ENCODE assay signal across 27 cellular contexts in the genomic region with DNA sequence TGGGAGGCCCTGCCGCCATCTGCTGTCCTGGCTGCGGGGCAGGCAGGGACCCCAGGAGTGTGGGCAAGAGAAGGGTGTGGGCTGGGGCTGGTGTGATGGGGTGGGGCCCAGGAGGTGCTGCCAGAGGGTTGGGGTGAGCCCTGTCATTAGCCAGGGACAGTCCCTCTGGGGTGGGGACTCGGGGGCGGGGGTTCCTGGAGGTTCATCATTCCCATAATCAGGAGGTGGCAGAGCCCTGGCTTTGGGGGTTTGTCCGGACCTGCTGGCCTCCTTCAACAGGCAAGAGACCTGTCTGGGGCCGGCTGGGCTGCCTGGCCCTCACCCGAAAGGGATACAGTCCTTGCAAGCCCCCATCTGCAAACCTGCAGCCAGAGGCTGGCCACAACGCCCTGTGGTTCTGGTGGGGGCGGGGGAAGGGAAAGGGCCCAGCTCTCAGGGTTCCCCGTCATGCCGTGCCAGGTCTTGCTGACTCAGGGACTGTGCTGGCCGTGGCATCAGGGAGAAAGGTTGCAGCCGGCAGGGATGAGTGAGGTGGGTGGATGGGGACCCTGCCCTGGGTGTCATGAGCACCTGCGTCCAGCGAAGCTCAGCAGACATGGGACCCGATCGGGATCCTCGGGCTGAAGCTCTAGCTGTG.
A peak's percentile ranks its signal among the peaks of the same experiment; 100 is the strongest.
DNase-seq lines count a peak whose midpoint lies in the region; ATAC-seq and TF ChIP-seq lines count a peak whose summit lies in the region.
"Had no signal": no experiment of that assay in that cellular context is flagged by ENCODE, and none has a peak within 500 bp of the region (broad histone marks: within the 10 kb centered on the region; RNA-seq: fewer than 3 reads in every experiment).

No MANE protein-coding gene starts in this region.

- intact Hi-C loops in lower lobe of right lung (cut with DNase I) (no loop called here), stomach (cut with DNase I; ENCODE audit: low total_unique reads) (no loop called here)

- TF ChIP-seq EP300 in stomach (IDR thresholded peaks at IDR 0.05): no peak

- no peak overlapping the region for H3K4me3 Mint-ChIP-seq in WTC11
- H3K4me3 Mint-ChIP-seq: activated CD4-positive, alpha-beta T cell treated with anti-CD3 and anti-CD28 coated beads for 36 hours; nephron progenitor cell; T-helper 1 cell treated with Interleukin-12 subunit alpha and Interleukin-12 subunit beta and Interleukin-4 antibody, amounts not matched to agents 30 μg/mL and 1 μg/mL, for 36 hours had no signal

- H3K36me3 Mint-ChIP-seq in WTC11: peaks cover 2% of the 10 kb centered on the region; the same call in 1 of the 2 replicates

- POLR2A ChIA-PET in WTC11 (lab: Charles Lee): no interaction called here

- ATAC-seq in lower lobe of right lung (no peak), WTC11 (no peak)
- ATAC-seq: activated CD4-positive, alpha-beta T cell treated with anti-CD3 and anti-CD28 coated beads for 36 hours; HCT116; heart left ventricle; left lung; psoas muscle had no signal

- CTCF ChIA-PET in WTC11 (lab: Charles Lee): interaction anchor here (0.7 to 1.9 kb wide), 3 partner anchors 9 to 39 kb away, joined by 3 to 6 read pairs (median 4); no protein-coding TSS in a partner anchor

- peaks cover 2% of the 10 kb centered on the region; the same call in 1 of the 2 replicates for H3K27me3 Mint-ChIP-seq in WTC11 (ENCODE audit: low read depth)

- no peak for TF ChIP-seq POLR2A in stomach (IDR thresholded peaks at IDR 0.05)

- peaks cover 8% of the 10 kb centered on the region for H3K9me3 Mint-ChIP-seq in WTC11
- H3K9me3 Mint-ChIP-seq: T-helper 1 cell treated with Interleukin-12 subunit alpha and Interleukin-12 subunit beta and Interleukin-4 antibody, amounts not matched to agents 30 μg/mL and 1 μg/mL, for 36 hours had no signal

- no peaks in the 10 kb centered on the region for H3K4me1 ChIP-seq in lower lobe of right lung
- no peaks in the 10 kb centered on the region for H3K4me1 ChIP-seq in stomach
- H3K4me1 ChIP-seq: heart left ventricle, left lung, psoas muscle had no signal

- TF ChIP-seq CTCF in lower lobe of right lung (IDR thresholded peaks at IDR 0.05): no peak
- no peak for TF ChIP-seq CTCF in stomach (IDR thresholded peaks at IDR 0.05)
- no peak for TF ChIP-seq CTCF in WTC11 (IDR thresholded peaks at IDR 0.05)

- peak; percentile 45 for DNase-seq in activated effector memory CD4-positive, alpha-beta T cell treated with anti-CD3 and anti-CD28 coated beads, Interleukin-2, amount 50 U/mL, for 16 hours
- DNase-seq in activated effector memory CD4-positive, alpha-beta T cell treated with Interleukin-2 at 50 U/mL for 16 hours: no peak
- peak; percentile 7 for DNase-seq in NCI-H226
- DNase-seq in lower lobe of right lung: peak; percentile 33
- DNase-seq in stomach: peak; percentile 20
- no peak for DNase-seq in WTC11 (ENCODE audit: low spot score)
- no peak for DNase-seq in NCI-H1105 treated with DMSO at 0.1 percent for 48 hours (lab: John Stamatoyannopoulos, UW)
- DNase-seq in NK-92 (lab: John Stamatoyannopoulos, UW; ENCODE audit: unreplicated experiment): no peak
- DNase-seq: ACHN; activated CD4-positive, alpha-beta T cell treated with anti-CD3 and anti-CD28 coated beads for 36 hours; activated gamma-delta T cell; cerebellar nuclear complex; COR-L47; DMS79; effector CD4-positive, alpha-beta T cell; foreskin fibroblast; Karpas-422; midbrain; NCI-H187 treated with DMSO at 0.1 percent for 48 hours; nephron progenitor cell; psoas muscle; substantia nigra had no signal

- H3K27ac ChIP-seq in lower lobe of right lung (no peak overlapping the region), stomach (no peak overlapping the region)
- H3K27ac ChIP-seq: BLaER1, heart left ventricle, left lung, psoas muscle had no signal

- H3K4me3 ChIP-seq in lower lobe of right lung: no peak overlapping the region
- H3K4me3 ChIP-seq in stomach: no peak overlapping the region
- H3K4me3 ChIP-seq: BLaER1, heart left ventricle, left lung, psoas muscle had no signal

- H3K4me1 Mint-ChIP-seq in WTC11: no peaks in the 10 kb centered on the region
- H3K4me1 Mint-ChIP-seq: activated CD4-positive, alpha-beta T cell treated with anti-CD3 and anti-CD28 coated beads for 36 hours had no signal

- H3K27ac Mint-ChIP-seq in WTC11: no peak overlapping the region
- H3K27ac Mint-ChIP-seq: activated CD4-positive, alpha-beta T cell treated with anti-CD3 and anti-CD28 coated beads for 36 hours; nephron progenitor cell; T-helper 1 cell treated with Interleukin-12 subunit alpha and Interleukin-12 subunit beta and Interleukin-4 antibody, amounts not matched to agents 30 μg/mL and 1 μg/mL, for 36 hours had no signal

- H3K9me3 ChIP-seq in lower lobe of right lung (no peaks in the 10 kb centered on the region), stomach (peaks cover 0 to 1% (median 0%) of the 10 kb centered on the region in 4 donors)
- H3K9me3 ChIP-seq: left lung, psoas muscle had no signal

- 76 to 83% (median 81%) methylated on average over 15 to 18 of the region's 18 CpGs for WGBS in stomach, 5 donors

- H3K36me3 ChIP-seq in lower lobe of right lung: no peaks in the 10 kb centered on the region
- H3K36me3 ChIP-seq in stomach: no peaks in the 10 kb centered on the region
- H3K36me3 ChIP-seq: BLaER1, heart left ventricle, left lung had no signal

- peaks cover 33% of the 10 kb centered on the region for H3K27me3 ChIP-seq in lower lobe of right lung (ENCODE audit: low read depth)
- H3K27me3 ChIP-seq in stomach: peaks cover 0 to 51% (median 3%) of the 10 kb centered on the region in 3 donors
- H3K27me3 ChIP-seq: BLaER1 had no signal

TF ChIP-seq in WTC11, 78 proteins besides CTCF, POLR2A, EP300 and RAD21:
- no peak for TF ChIP-seq E2F4 (CRISPR knock-in tag; IDR thresholded peaks at IDR 0.05; ENCODE audit: borderline replicate concordance, low read depth)
- no peak for TF ChIP-seq NFATC4 (CRISPR knock-in tag; IDR thresholded peaks at IDR 0.05)
- TF ChIP-seq NR1H2 (CRISPR knock-in tag; IDR thresholded peaks at IDR 0.05): no peak
- no peak for TF ChIP-seq ERG (CRISPR knock-in tag; IDR thresholded peaks at IDR 0.05)
- no peak for TF ChIP-seq TCF7 (CRISPR knock-in tag; IDR thresholded peaks at IDR 0.05; ENCODE audit: low read depth)
- no peak for TF ChIP-seq ZNF219 (CRISPR knock-in tag; IDR thresholded peaks at IDR 0.05; ENCODE audit: borderline replicate concordance)
- TF ChIP-seq, protein P1, sequence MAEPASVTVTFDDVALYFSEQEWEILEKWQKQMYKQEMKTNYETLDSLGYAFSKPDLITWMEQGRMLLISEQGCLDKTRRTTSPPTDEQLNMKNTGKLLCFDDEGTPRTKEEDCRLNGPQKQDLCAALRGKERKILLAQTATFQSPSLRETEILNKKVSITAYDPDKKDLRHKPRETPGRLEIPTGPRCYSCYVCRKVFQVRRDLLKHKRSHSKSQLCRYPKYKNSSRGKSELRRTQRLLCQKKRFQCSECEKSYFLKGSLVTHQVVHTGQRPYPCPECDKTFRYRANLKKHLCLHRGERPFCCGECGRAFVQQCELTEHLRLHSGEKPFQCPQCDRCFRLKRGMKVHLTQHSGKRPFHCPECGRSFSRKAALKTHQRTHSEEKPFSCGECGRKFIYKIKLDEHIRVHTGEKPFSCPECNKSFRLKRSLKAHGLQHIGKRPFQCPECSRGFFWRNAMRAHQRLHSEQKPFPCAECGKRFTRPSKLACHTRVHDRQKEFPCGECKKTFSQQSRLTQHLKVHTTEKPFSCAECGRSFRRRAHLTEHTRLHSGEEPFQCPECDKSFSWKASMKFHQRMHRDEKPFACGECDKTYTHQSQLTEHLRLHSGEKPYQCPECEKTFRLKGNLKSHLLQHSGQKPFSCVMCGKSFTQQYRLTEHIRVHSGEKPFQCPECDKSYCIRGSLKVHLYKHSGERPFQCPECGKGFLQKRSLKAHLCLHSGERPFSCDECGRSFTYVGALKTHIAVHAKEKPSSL (CRISPR knock-in tag; conservative IDR thresholded peaks at IDR 0.05): no peak

Comparison
In these comparisons a context has a peak if more than half of its experiments do, and no peak if none do; other contexts are left out.
1. DNase-seq: peak in activated effector memory CD4-positive, alpha-beta T cell treated with anti-CD3 and anti-CD28 coated beads, Interleukin-2, amount 50 U/mL, for 16 hours (single experiment), NCI-H226 (single experiment), lower lobe of right lung (single experiment) and stomach (single experiment); none in activated effector memory CD4-positive, alpha-beta T cell treated with Interleukin-2 at 50 U/mL for 16 hours (single experiment), WTC11 (single experiment), NCI-H1105 treated with DMSO at 0.1 percent for 48 hours (single experiment) and NK-92 (single experiment).